In the genomic region with DNA sequence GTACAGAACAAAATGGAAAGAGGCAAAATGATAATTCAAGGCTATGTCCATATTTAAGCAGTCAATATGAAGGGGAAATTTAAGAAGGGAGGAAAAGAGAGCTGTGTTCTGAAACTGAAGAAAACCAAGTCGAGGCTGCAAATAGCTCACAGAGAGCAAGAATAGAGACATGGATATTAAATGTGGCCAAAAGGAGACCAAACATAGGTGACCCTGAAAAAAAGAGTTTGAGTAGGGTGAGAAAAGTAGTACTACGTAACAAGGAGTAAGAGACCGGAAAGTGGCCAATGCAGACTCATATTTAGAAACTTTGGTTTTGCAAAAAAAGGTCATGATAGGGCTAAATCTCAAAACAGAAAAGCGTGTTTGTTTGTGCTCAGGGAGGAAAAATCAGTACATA, we compare ENCODE assay signal across 7 cellular contexts.
"Had no signal": no experiment of that assay in that cellular context is flagged by ENCODE, and none has a peak within 500 bp of the region (broad histone marks: within the 10 kb centered on the region; RNA-seq: fewer than 3 reads in every experiment).

No MANE protein-coding gene starts in this region.

- H3K4me3 ChIP-seq: GM23248, HAP-1, K562 had no signal

- H3K9me3 ChIP-seq: HAP-1 had no signal

- ATAC-seq: K562 had no signal

- H2AFZ ChIP-seq: GM23248 had no signal

- DNase-seq: GM23248, H7, IMR-90, KG1 had no signal

- H3K9ac ChIP-seq: GM23248 had no signal

- H3K27ac ChIP-seq: GM23248 had no signal

- FAIRE-seq: HTR-8/SVneo, K562 had no signal
